26 cellular contexts compared by ENCODE assay signal in genomic region chr12:33370318-33370717, GRCh38.
"Had no signal": no experiment of that assay in that cellular context is flagged by ENCODE, and none has a peak within 500 bp of the region (broad histone marks: within the 10 kb centered on the region; RNA-seq: fewer than 3 reads in every experiment).

No MANE protein-coding gene starts in this region.

- H3K27ac ChIP-seq: stomach, suprapubic skin, testis, thoracic aorta, thyroid gland, tibial artery, tibial nerve, transverse colon, upper lobe of left lung, upper lobe of right lung, uterus, vagina had no signal

- H3K4me1 ChIP-seq: stomach, suprapubic skin, testis, thyroid gland, tibial artery, tibial nerve, transverse colon, upper lobe of left lung, upper lobe of right lung, uterus, vagina had no signal

- H3K9me3 ChIP-seq: stomach, suprapubic skin, testis, thoracic aorta, thyroid gland, tibial artery, tibial nerve, transverse colon, upper lobe of left lung, upper lobe of right lung, uterus, vagina had no signal

- H3K4me3 ChIP-seq: stomach, suprapubic skin, testis, thoracic aorta, thyroid gland, tibial artery, tibial nerve, transverse colon, upper lobe of left lung, upper lobe of right lung, uterus, vagina had no signal

- H3K36me3 ChIP-seq: stomach, suprapubic skin, thoracic aorta, thyroid gland, tibial artery, tibial nerve, transverse colon, upper lobe of left lung, upper lobe of right lung, uterus, vagina had no signal

- ATAC-seq: stimulated activated effector memory CD8-positive, alpha-beta T cell treated with anti-CD3 and anti-CD28 coated beads, Interleukin-12 subunit alpha, Interleukin-12 subunit beta, amount 100 ng/mL, for 72 hours; stimulated activated memory B cell treated with anti-CD40 and anti-IgM and Interleukin-4, amounts not matched to agents 10 μg/mL and 1 μg/mL and 100 μg/mL, for 72 hours; stimulated activated naive B cell treated with anti-CD40 and anti-IgM and Interleukin-4, amounts not matched to agents 10 μg/mL and 1 μg/mL and 100 μg/mL, for 72 hours; stimulated activated naive CD8-positive, alpha-beta T cell treated with anti-CD3 and anti-CD28 coated beads, Interleukin-15, amount 100 ng/mL, for 72 hours; stimulated activated naive CD8-positive, alpha-beta T cell treated with anti-CD3 and anti-CD28 coated beads, Interleukin-15, Interleukin-2, amounts not matched to agents 100 U/mL and 50 U/mL, for 24 hours; upper lobe of right lung had no signal

- DNase-seq: stimulated activated CD4-positive, alpha-beta T cell treated with anti-CD3 and anti-CD28 coated beads, Interleukin-2, amount 100 ng/mL, for 48 hours; stimulated activated CD4-positive, alpha-beta T cell treated with anti-CD3 and anti-CD28 coated beads, Interleukin-4, amount 100 ng/mL, for 1 hour; stimulated activated CD4-positive, alpha-beta T cell treated with anti-CD3 and anti-CD28 coated beads, Interleukin-4, amount 100 ng/mL, for 24 hours; stimulated activated CD4-positive, alpha-beta T cell treated with anti-CD3 and anti-CD28 coated beads, Interleukin-4, amount 100 ng/mL, for 4 hours; stimulated activated CD8-positive, alpha-beta memory T cell treated with anti-CD3 and anti-CD28 coated beads, Interleukin-4, amount 100 ng/mL, for 48 hours; stimulated activated naive B cell treated with anti-CD40 and anti-IgM and Interleukin-4, amounts not matched to agents 10 μg/mL and 1 μg/mL and 100 μg/mL, for 72 hours; stimulated activated naive CD4-positive, alpha-beta T cell; stimulated activated naive CD4-positive, alpha-beta T cell treated with Interleukin-2 at 50 U/mL for 16 hours; stimulated activated naive CD8-positive, alpha-beta T cell treated with anti-CD3 and anti-CD28 coated beads, Interleukin-15, amount 100 ng/mL, for 72 hours; stimulated activated naive CD8-positive, alpha-beta T cell treated with anti-CD3 and anti-CD28 coated beads, Interleukin-15, Interleukin-2, amounts not matched to agents 100 U/mL and 50 U/mL, for 24 hours; stomach; substantia nigra; testis; thyroid gland; tibial artery; transverse colon; trophoblast cell; upper lobe of left lung; upper lobe of right lung; uterus had no signal

- H3K27me3 ChIP-seq: stomach, suprapubic skin, testis, thyroid gland, tibial artery, tibial nerve, transverse colon, upper lobe of left lung, upper lobe of right lung, uterus, vagina had no signal
